9 cellular contexts compared by ENCODE assay signal in genomic region chr11:12086271-12087074, GRCh38. TPM values are rescaled to one million over a fixed set of nuclear protein-coding genes. Genes with fewer than 3 reads are reported as not detected.
DNase-seq lines count a peak whose midpoint lies in the region; ATAC-seq and TF ChIP-seq lines count a peak whose summit lies in the region.
"Had no signal": no experiment of that assay in that cellular context is flagged by ENCODE, and none has a peak within 500 bp of the region (broad histone marks: within the 10 kb centered on the region; RNA-seq: fewer than 3 reads in every experiment).

No MANE protein-coding gene starts in this region.

- no peaks in the 10 kb centered on the region for H3K36me3 Mint-ChIP-seq in naive thymus-derived CD4-positive, alpha-beta T cell
- H3K36me3 Mint-ChIP-seq: naive B cell had no signal

- no peaks in the 10 kb centered on the region for H3K27me3 Mint-ChIP-seq in naive thymus-derived CD4-positive, alpha-beta T cell

- H3K4me1 Mint-ChIP-seq in naive thymus-derived CD4-positive, alpha-beta T cell = peaks cover 33 to 67% (median 52%) of the 10 kb centered on the region in 7 donors

- DNase-seq in G401 (ENCODE audit: low spot score) (peak; percentile 96), putamen (ENCODE audit: low spot score) (no peak)
- DNase-seq in effector memory CD4-positive, alpha-beta T cell = no peak
- no peak for DNase-seq in naive thymus-derived CD4-positive, alpha-beta T cell
- DNase-seq: naive B cell had no signal

- POLR2A ChIA-PET in naive thymus-derived CD4-positive, alpha-beta T cell (lab: Charles Lee) = interaction anchor here (0.6 to 1.7 kb wide), 3 partner anchors 8 to 260 kb away, joined by 3 to 4 read pairs (median 3); no protein-coding TSS in a partner anchor

- H3K27ac Mint-ChIP-seq in naive thymus-derived CD4-positive, alpha-beta T cell = peak overlapping the region in 2 of 9 donors; percentile 5 to 85
- H3K27ac Mint-ChIP-seq: naive B cell had no signal

- peak overlapping the region; percentile 7 for H3K4me3 ChIP-seq in effector memory CD4-positive, alpha-beta T cell (ENCODE audit: insufficient read depth, low read depth, low read length, poor library complexity, severe bottlenecking)
- H3K4me3 ChIP-seq in naive thymus-derived CD4-positive, alpha-beta T cell (ENCODE audit: low read length) = peak overlapping the region; percentile 4

- CTCF ChIA-PET in naive thymus-derived CD4-positive, alpha-beta T cell (lab: Charles Lee) = interaction anchor here (0.7 to 2.3 kb wide), 7 partner anchors 39 to 195 kb away, joined by 3 to 8 read pairs (median 3); no protein-coding TSS in a partner anchor

- in situ Hi-C loops in G401 (cut with HindIII; ENCODE audit: low sequenced_read_pairs) = no loop called here

- no peaks in the 10 kb centered on the region for H3K9me3 ChIP-seq in effector memory CD4-positive, alpha-beta T cell (ENCODE audit: control insufficient read depth, low read length)
- H3K9me3 ChIP-seq in naive thymus-derived CD4-positive, alpha-beta T cell (ENCODE audit: control insufficient read depth in 2 of 3, low read length in 3 of 3) = no peaks in the 10 kb centered on the region

- peak overlapping the region; percentile 35 for H3K27ac ChIP-seq in effector memory CD4-positive, alpha-beta T cell (ENCODE audit: insufficient read depth, low read length, poor library complexity, severe bottlenecking)
- H3K27ac ChIP-seq in naive thymus-derived CD4-positive, alpha-beta T cell (ENCODE audit: low read depth, low read length) = no peak overlapping the region

- H3K4me1 ChIP-seq in effector memory CD4-positive, alpha-beta T cell (ENCODE audit: control insufficient read depth, insufficient read depth, low read length, poor library complexity, severe bottlenecking) = peaks cover 42% of the 10 kb centered on the region
- H3K4me1 ChIP-seq in naive thymus-derived CD4-positive, alpha-beta T cell (ENCODE audit: control insufficient read depth in 2 of 2, insufficient read depth in 2 of 2, low read length in 2 of 2) = peaks cover 33 to 60% of the 10 kb centered on the region in 2 donors

- no peaks in the 10 kb centered on the region for H3K27me3 ChIP-seq in effector memory CD4-positive, alpha-beta T cell (replicated peaks; ENCODE audit: control insufficient read depth, insufficient read depth, low read length, poor library complexity, severe bottlenecking)
- H3K27me3 ChIP-seq in naive thymus-derived CD4-positive, alpha-beta T cell (ENCODE audit: control insufficient read depth in 2 of 2, insufficient read depth in 2 of 2, low read length in 2 of 2) = no peaks in the 10 kb centered on the region

- peaks cover 0 to 3% (median 0%) of the 10 kb centered on the region in 11 donors for H3K9me3 Mint-ChIP-seq in naive thymus-derived CD4-positive, alpha-beta T cell

- no peaks in the 10 kb centered on the region for H3K36me3 ChIP-seq in effector memory CD4-positive, alpha-beta T cell (ENCODE audit: control insufficient read depth, insufficient read depth, low read length)
- H3K36me3 ChIP-seq in naive thymus-derived CD4-positive, alpha-beta T cell (ENCODE audit: control insufficient read depth in 2 of 3, insufficient read depth in 3 of 3, low read length in 3 of 3) = no peaks in the 10 kb centered on the region

- ATAC-seq in naive thymus-derived CD4-positive, alpha-beta T cell = no peak
- ATAC-seq in HG02759 (IDR thresholded peaks at IDR 0.05; ENCODE audit: unreplicated experiment) (no peak), GM18861 (IDR thresholded peaks at IDR 0.05; ENCODE audit: unreplicated experiment) (no peak), GM19452 (IDR thresholded peaks at IDR 0.05; ENCODE audit: unreplicated experiment) (no peak)

- intact Hi-C loops in naive thymus-derived CD4-positive, alpha-beta T cell (cut with micrococcal nuclease) = loop anchor here (1.0 to 10.0 kb wide), 3 partner anchors 24 to 136 kb away; partner anchors contain the start of gene MICAL2 (in 1 of the 2)

- peak overlapping the region in 6 of 10 donors; percentile 2 to 84 (median 18) for H3K4me3 Mint-ChIP-seq in naive thymus-derived CD4-positive, alpha-beta T cell
- H3K4me3 Mint-ChIP-seq: naive B cell had no signal

TF ChIP-seq in PFSK-1, 5 proteins besides CTCF, POLR2A, EP300 and RAD21:
- TF ChIP-seq REST (IDR thresholded peaks at IDR 0.05; ENCODE audit: insufficient read depth in 1 of 2, low read depth in 2 of 2, low read length in 2 of 2) (no peak), TAF1 (IDR thresholded peaks at IDR 0.05; ENCODE audit: borderline replicate concordance, insufficient read depth, low read length) (peak; percentile 6; the same call in 1 of the 2 replicates)

RNA-seq across cellular contexts. Expression of gene MICAL2, which starts 23.9 kb away (rescaled TPM):
- total RNA-seq in G401 (2014; rRNA removed; shearing (Covaris generic)) = 12.6 and 21.1 TPM in 2 replicates
- polyA plus RNA-seq in PFSK-1 (2012; ENCODE audit: insufficient read length, low read depth) = 44.2 TPM
- total RNA-seq in naive thymus-derived CD4-positive, alpha-beta T cell = 100 to 1,000 TPM in 1 of 5 experiments, 10 to 100 TPM in 2, 1 to 10 TPM in 2; 5.8 to 112 (median 13.4) TPM
- polyA plus RNA-seq in naive thymus-derived CD4-positive, alpha-beta T cell = 1 to 10 TPM; 1.1 to 2.6 TPM
